Comparison of ENCODE assay signal across 25 cellular contexts in the genomic region with DNA sequence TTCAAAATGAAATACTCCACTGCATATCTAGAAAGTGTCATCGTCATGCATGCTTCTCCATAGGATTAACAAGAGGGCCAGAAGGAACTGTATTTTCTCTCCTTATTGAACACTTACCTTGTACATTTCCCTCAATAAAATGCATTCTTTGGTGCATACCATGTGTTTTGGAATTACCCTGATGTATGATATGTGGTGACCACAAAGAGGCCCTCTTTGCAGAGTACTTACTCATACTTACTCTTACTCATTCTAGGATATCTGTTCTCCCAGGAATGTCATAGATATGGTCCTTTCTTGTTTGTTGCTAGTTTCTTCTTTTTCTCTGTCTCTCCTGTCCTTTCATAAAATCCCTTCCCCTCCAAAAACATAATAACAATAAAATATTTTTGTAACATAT.
DNase-seq lines count a peak whose midpoint lies in the region; ATAC-seq, FAIRE-seq and TF ChIP-seq lines count a peak whose summit lies in the region.
"Had no signal": no experiment of that assay in that cellular context is flagged by ENCODE, and none has a peak within 500 bp of the region (broad histone marks: within the 10 kb centered on the region; RNA-seq: fewer than 3 reads in every experiment).

No MANE protein-coding gene starts in this region.

- peak; percentile 7 for DNase-seq in H54 (ENCODE audit: insufficient read length, low spot score)
- peak; percentile 59 for DNase-seq in HT1080 (ENCODE audit: low read depth)
- peak; percentile 8 for DNase-seq in astrocyte of the hippocampus (ENCODE audit: low read depth, low spot score)
- peak; percentile 46 for DNase-seq in glomerular visceral epithelial cell (ENCODE audit: extremely low spot score)
- DNase-seq in NCI-H82 treated with DMSO at 0.1 percent for 48 hours (lab: John Stamatoyannopoulos, UW; ENCODE audit: unreplicated experiment) = no peak
- no peak for DNase-seq in amygdala (lab: John Stamatoyannopoulos, UW)
- DNase-seq in NCI-H2171 treated with DMSO at 0.1 percent for 48 hours (lab: John Stamatoyannopoulos, UW) = no peak
- DNase-seq: ACHN; CD4-positive, alpha-beta T cell; COR-L47; DMS 273 treated with DMSO at 0.1 percent for 48 hours; DMS79 treated with DMSO at 0.1 percent for 48 hours; H7; HFFc6; MV-4-11; NCI-H1105 treated with DMSO at 0.1 percent for 48 hours; NCI-H2029 treated with DMSO at 0.1 percent for 48 hours; NCI-H446; NCI-H526; PC-9; SJCRH30; T-helper 1 cell had no signal

- FAIRE-seq in H54 (lab: Jason Lieb, UNC) = peak; percentile 60
- FAIRE-seq: GM18507, GM19239 had no signal

- TF ChIP-seq POLR2A in H54 (IDR thresholded peaks at IDR 0.05; ENCODE audit: low read depth, low read length) = no peak

- no peak for ATAC-seq in GM19455 (IDR thresholded peaks at IDR 0.05; ENCODE audit: unreplicated experiment)

Comparison
In these comparisons a context has a peak if more than half of its experiments do, and no peak if none do; other contexts are left out.
1. DNase-seq: peak in H54 (single experiment), HT1080 (single experiment), astrocyte of the hippocampus (single experiment) and glomerular visceral epithelial cell (single experiment); none in NCI-H82 treated with DMSO at 0.1 percent for 48 hours (single experiment), amygdala (0 of 56) and NCI-H2171 treated with DMSO at 0.1 percent for 48 hours (single experiment).